Comparison of ENCODE assay signal across 13 cellular contexts in the genomic region with DNA sequence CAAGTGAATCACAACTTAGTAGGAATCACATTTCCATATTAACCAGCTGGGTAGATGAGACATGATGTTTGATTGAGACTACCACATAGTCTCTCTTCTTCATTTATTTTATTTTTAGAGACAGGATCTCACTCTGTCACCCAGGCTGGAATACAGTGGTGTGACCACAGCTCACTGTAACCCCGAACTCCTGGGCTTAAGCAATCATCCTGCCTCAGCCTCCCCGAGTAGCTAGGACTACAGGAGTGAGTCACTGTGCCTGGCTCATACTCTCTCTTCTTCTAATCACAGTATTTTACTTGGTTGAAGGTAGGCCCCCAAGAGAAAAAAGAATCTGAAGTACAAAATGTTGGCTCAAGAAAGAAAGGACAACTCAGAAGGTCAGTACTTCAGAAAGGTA.
DNase-seq lines count a peak whose midpoint lies in the region; ATAC-seq and TF ChIP-seq lines count a peak whose summit lies in the region.
"Had no signal": no experiment of that assay in that cellular context is flagged by ENCODE, and none has a peak within 500 bp of the region (broad histone marks: within the 10 kb centered on the region; RNA-seq: fewer than 3 reads in every experiment).

No MANE protein-coding gene starts in this region.

- H3K36me3 ChIP-seq in GM23338 (ENCODE audit: insufficient read depth): no peaks in the 10 kb centered on the region

- H3K27me3 ChIP-seq in GM23338 (ENCODE audit: insufficient read depth): no peaks in the 10 kb centered on the region

- 0 out of 2 replicates have a peak, but pooled peaks cover 5% of the 10 kb centered on the region for H3K9me2 ChIP-seq in GM23338 (ENCODE audit: insufficient read depth)

- no peaks in the 10 kb centered on the region for H3F3A ChIP-seq in GM23338 (replicated peaks; ENCODE audit: low read depth)

- H3K4me2 ChIP-seq in GM23338: no peak overlapping the region

- TF ChIP-seq CTCF in fibroblast of mammary gland (conservative IDR thresholded peaks at IDR 0.05; ENCODE audit: control insufficient read depth, insufficient read depth, low read depth, low read length) (no peak), GM23338 (conservative IDR thresholded peaks at IDR 0.05; ENCODE audit: low read depth in 2 of 2) (no peak)

- H3K4me1 ChIP-seq in GM23338 (ENCODE audit: insufficient read depth): 0 out of 2 replicates have a peak, but pooled peaks cover 7% of the 10 kb centered on the region

- no peak for ATAC-seq in stimulated activated naive B cell treated with anti-CD40 and anti-IgM and Interleukin-4, amounts not matched to agents 10 μg/mL and 1 μg/mL and 100 μg/mL, for 72 hours (replicated peaks)
- ATAC-seq in HG02840 (IDR thresholded peaks at IDR 0.05; ENCODE audit: low FRiP score, unreplicated experiment) (no peak), GM23338 (no peak)
- ATAC-seq: mucosa of descending colon had no signal

- peaks cover 21 to 24% of the 10 kb centered on the region in 2 donors for H3K36me3 Mint-ChIP-seq in stimulated activated naive B cell treated with anti-CD40 and anti-IgM and Interleukin-4, amounts not matched to agents 10 μg/mL and 1 μg/mL and 100 μg/mL, for 72 hours
- H3K36me3 Mint-ChIP-seq in GM23338 (ENCODE audit: low read depth): peaks cover 27% of the 10 kb centered on the region

- H4K20me1 ChIP-seq in GM23338 (replicated peaks; ENCODE audit: insufficient read depth): no peaks in the 10 kb centered on the region

- peak; percentile 10 for DNase-seq in activated naive CD4-positive, alpha-beta T cell treated with Interleukin-2 at 50 U/mL for 16 hours
- DNase-seq in activated naive CD4-positive, alpha-beta T cell treated with anti-CD3 and anti-CD28 coated beads, Interleukin-2, amount 50 U/mL, for 16 hours: no peak
- peak; percentile 45 for DNase-seq in RPMI7951 (ENCODE audit: low read depth)
- peak; percentile 77 for DNase-seq in fibroblast of mammary gland (ENCODE audit: low read depth)
- DNase-seq in stimulated activated naive B cell treated with anti-CD40 and anti-IgM and Interleukin-4, amounts not matched to agents 10 μg/mL and 1 μg/mL and 100 μg/mL, for 72 hours: no peak
- no peak for DNase-seq in DMS 273 treated with DMSO at 0.1 percent for 48 hours (lab: John Stamatoyannopoulos, UW)
- no peak for DNase-seq in GM23338 (ENCODE audit: low spot score)
- DNase-seq: mucosa of descending colon, NCI-H2081 treated with DMSO at 0.1 percent for 48 hours, OCI-M1 had no signal

- no peak overlapping the region for H3K4me3 Mint-ChIP-seq in stimulated activated naive B cell treated with anti-CD40 and anti-IgM and Interleukin-4, amounts not matched to agents 10 μg/mL and 1 μg/mL and 100 μg/mL, for 72 hours
- no peak overlapping the region for H3K4me3 Mint-ChIP-seq in GM23338

- no peak overlapping the region for H3K27ac ChIP-seq in GM23338 (ENCODE audit: low read depth)
- H3K27ac ChIP-seq: skin epidermis had no signal

- peaks cover 11 to 20% of the 10 kb centered on the region in 2 donors for H3K4me1 Mint-ChIP-seq in stimulated activated naive B cell treated with anti-CD40 and anti-IgM and Interleukin-4, amounts not matched to agents 10 μg/mL and 1 μg/mL and 100 μg/mL, for 72 hours
- peaks cover 11% of the 10 kb centered on the region for H3K4me1 Mint-ChIP-seq in GM23338

- no peaks in the 10 kb centered on the region for H3K9me3 Mint-ChIP-seq in stimulated activated naive B cell treated with anti-CD40 and anti-IgM and Interleukin-4, amounts not matched to agents 10 μg/mL and 1 μg/mL and 100 μg/mL, for 72 hours
- H3K9me3 Mint-ChIP-seq in GM23338: peaks cover 11% of the 10 kb centered on the region; the same call in 2 of the 3 replicates
- H3K9me3 Mint-ChIP-seq: activated T-helper 2 cell treated with anti-CD3 and anti-CD28 coated beads, Interferon-gamma antibody, Interleukin-2, Interleukin-4, amounts not matched to agents 10 μg/mL and 5 μg/mL and 100 μg/mL, durations not matched to agents 14 hours and 24 hours and 36 hours had no signal

- H3K27ac Mint-ChIP-seq in stimulated activated naive B cell treated with anti-CD40 and anti-IgM and Interleukin-4, amounts not matched to agents 10 μg/mL and 1 μg/mL and 100 μg/mL, for 72 hours: peak overlapping the region; percentile 75
- H3K27ac Mint-ChIP-seq in GM23338: no peak overlapping the region

- H3K4me3 ChIP-seq in fibroblast of mammary gland (ENCODE audit: control insufficient read depth, low read depth, low read length) (no peak overlapping the region), GM23338 (no peak overlapping the region)
- H3K4me3 ChIP-seq: mucosa of descending colon, skin epidermis had no signal

- no peaks in the 10 kb centered on the region for H3K27me3 Mint-ChIP-seq in stimulated activated naive B cell treated with anti-CD40 and anti-IgM and Interleukin-4, amounts not matched to agents 10 μg/mL and 1 μg/mL and 100 μg/mL, for 72 hours
- no peaks in the 10 kb centered on the region for H3K27me3 Mint-ChIP-seq in GM23338 (ENCODE audit: insufficient read depth, low read depth, poor library complexity)

- H2AFZ ChIP-seq in GM23338: no peak overlapping the region

- H3K79me2 ChIP-seq in GM23338 (replicated peaks; ENCODE audit: insufficient read depth): no peaks in the 10 kb centered on the region

TF ChIP-seq in GM23338, 12 proteins besides CTCF, POLR2A, EP300 and RAD21 (continues in another document):
- no peak for TF ChIP-seq NANOG (IDR thresholded peaks at IDR 0.05; ENCODE audit: borderline replicate concordance)
- no peak for TF ChIP-seq EZH2 (IDR thresholded peaks at IDR 0.05; ENCODE audit: low read depth, unreplicated experiment)
- TF ChIP-seq JUNB (IDR thresholded peaks at IDR 0.05; ENCODE audit: unreplicated experiment): no peak
- TF ChIP-seq STAT1 (IDR thresholded peaks at IDR 0.05; ENCODE audit: unreplicated experiment): no peak
- TF ChIP-seq EZH2phosphoT487 (IDR thresholded peaks at IDR 0.05; ENCODE audit: unreplicated experiment): no peak
- no peak for TF ChIP-seq ZNF331 (CRISPR knock-in tag; IDR thresholded peaks at IDR 0.05; ENCODE audit: low read depth)
- TF ChIP-seq CREB1 (CRISPR knock-in tag; IDR thresholded peaks at IDR 0.05; ENCODE audit: low read depth): no peak
- TF ChIP-seq, protein P1, sequence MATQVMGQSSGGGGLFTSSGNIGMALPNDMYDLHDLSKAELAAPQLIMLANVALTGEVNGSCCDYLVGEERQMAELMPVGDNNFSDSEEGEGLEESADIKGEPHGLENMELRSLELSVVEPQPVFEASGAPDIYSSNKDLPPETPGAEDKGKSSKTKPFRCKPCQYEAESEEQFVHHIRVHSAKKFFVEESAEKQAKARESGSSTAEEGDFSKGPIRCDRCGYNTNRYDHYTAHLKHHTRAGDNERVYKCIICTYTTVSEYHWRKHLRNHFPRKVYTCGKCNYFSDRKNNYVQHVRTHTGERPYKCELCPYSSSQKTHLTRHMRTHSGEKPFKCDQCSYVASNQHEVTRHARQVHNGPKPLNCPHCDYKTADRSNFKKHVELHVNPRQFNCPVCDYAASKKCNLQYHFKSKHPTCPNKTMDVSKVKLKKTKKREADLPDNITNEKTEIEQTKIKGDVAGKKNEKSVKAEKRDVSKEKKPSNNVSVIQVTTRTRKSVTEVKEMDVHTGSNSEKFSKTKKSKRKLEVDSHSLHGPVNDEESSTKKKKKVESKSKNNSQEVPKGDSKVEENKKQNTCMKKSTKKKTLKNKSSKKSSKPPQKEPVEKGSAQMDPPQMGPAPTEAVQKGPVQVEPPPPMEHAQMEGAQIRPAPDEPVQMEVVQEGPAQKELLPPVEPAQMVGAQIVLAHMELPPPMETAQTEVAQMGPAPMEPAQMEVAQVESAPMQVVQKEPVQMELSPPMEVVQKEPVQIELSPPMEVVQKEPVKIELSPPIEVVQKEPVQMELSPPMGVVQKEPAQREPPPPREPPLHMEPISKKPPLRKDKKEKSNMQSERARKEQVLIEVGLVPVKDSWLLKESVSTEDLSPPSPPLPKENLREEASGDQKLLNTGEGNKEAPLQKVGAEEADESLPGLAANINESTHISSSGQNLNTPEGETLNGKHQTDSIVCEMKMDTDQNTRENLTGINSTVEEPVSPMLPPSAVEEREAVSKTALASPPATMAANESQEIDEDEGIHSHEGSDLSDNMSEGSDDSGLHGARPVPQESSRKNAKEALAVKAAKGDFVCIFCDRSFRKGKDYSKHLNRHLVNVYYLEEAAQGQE (IDR thresholded peaks at IDR 0.05; ENCODE audit: unreplicated experiment): no peak

Comparison
In these comparisons a context has a peak if more than half of its experiments do, and no peak if none do; other contexts are left out.
1. DNase-seq: peak in activated naive CD4-positive, alpha-beta T cell treated with Interleukin-2 at 50 U/mL for 16 hours (single experiment), RPMI7951 (single experiment) and fibroblast of mammary gland (single experiment); none in activated naive CD4-positive, alpha-beta T cell treated with anti-CD3 and anti-CD28 coated beads, Interleukin-2, amount 50 U/mL, for 16 hours (single experiment), stimulated activated naive B cell treated with anti-CD40 and anti-IgM and Interleukin-4, amounts not matched to agents 10 μg/mL and 1 μg/mL and 100 μg/mL, for 72 hours (single experiment), DMS 273 treated with DMSO at 0.1 percent for 48 hours (single experiment) and GM23338 (single experiment).